In genomic region chr6:47034919-47035318, GRCh38 we compare ENCODE assay signal across 8 cellular contexts. TPM values are rescaled to one million over a fixed set of nuclear protein-coding genes. Genes with fewer than 3 reads are reported as not detected.
DNase-seq lines count a peak whose midpoint lies in the region; ATAC-seq, FAIRE-seq and TF ChIP-seq lines count a peak whose summit lies in the region.

No MANE protein-coding gene starts in this region.

- H3K9me2 ChIP-seq in GM23338 (ENCODE audit: insufficient read depth): no peaks in the 10 kb centered on the region

- H3F3A ChIP-seq in GM23338 (replicated peaks; ENCODE audit: low read depth): no peaks in the 10 kb centered on the region

- H3K4me1 ChIP-seq in GM23338 (ENCODE audit: insufficient read depth) (peaks cover 13% of the 10 kb centered on the region; the same call in 1 of the 2 replicates), H1 (replicated peaks in 1 of 4; ENCODE audit: control insufficient read depth in 3 of 4, insufficient read depth in 4 of 4, low read length in 3 of 4) (peaks cover 0 to 4% (median under 1%) of the 10 kb centered on the region in 4 experiments; a peak in 2 of 7 replicates), HepG2 (ENCODE audit: insufficient read depth, low read length) (no peaks in the 10 kb centered on the region)

- H2BK20ac ChIP-seq in H1 (ENCODE audit: low read length): no peak overlapping the region

- TF ChIP-seq RAD21 in H1 (IDR thresholded peaks at IDR 0.05 in 1 of 2, conservative IDR thresholded peaks at IDR 0.05 in 1 of 2; ENCODE audit: low read depth in 2 of 2, low read length in 2 of 2) (no peak), HepG2 (CRISPR knock-in tag; IDR thresholded peaks at IDR 0.05) (no peak)

- peaks cover under 1% of the 10 kb centered on the region for H3K27me3 Mint-ChIP-seq in GM23338 (ENCODE audit: insufficient read depth, low read depth, poor library complexity)

- H3K4me3 Mint-ChIP-seq in GM23338: no peak overlapping the region

- no peak overlapping the region for H2BK5ac ChIP-seq in H1 (ENCODE audit: low read depth, low read length)

- no peak overlapping the region for H4K5ac ChIP-seq in H1 (ENCODE audit: insufficient read length, low read depth, low read length)

- CTCF ChIA-PET in H1 (lab: Charles Lee; ENCODE audit: partially characterized antibody): interaction anchor here (0.7 to 3.0 kb wide), 8 partner anchors 9 to 258 kb away, joined by 3 to 20 read pairs (median 3); no protein-coding TSS in a partner anchor
- CTCF ChIA-PET in HepG2 (lab: Yijun Ruan, JAX; ENCODE audit: low intra/inter-chr PET ratio, low total read pairs): no interaction called here

- FAIRE-seq in H1 (lab: Jason Lieb, UNC): no peak
- no peak for FAIRE-seq in HepG2 (lab: Jason Lieb, UNC)

- H3K27me3 ChIP-seq in GM23338 (ENCODE audit: insufficient read depth) (no peaks in the 10 kb centered on the region), H1 (replicated peaks in 1 of 4; ENCODE audit: control insufficient read depth in 3 of 4, extremely low read depth in 1 of 4, insufficient read depth in 3 of 4, low read length in 3 of 4) (no peaks in the 10 kb centered on the region), HepG2 (ENCODE audit: control insufficient read depth in 1 of 2, insufficient read depth in 2 of 2, low read length in 2 of 2) (peaks cover 6 to 68% of the 10 kb centered on the region in 2 experiments; a peak in 4 of 5 replicates)

- no peak overlapping the region for H3K4me3 ChIP-seq in GM23338
- H3K4me3 ChIP-seq in H1 (ENCODE audit: extremely low read depth in 1 of 4, insufficient read depth in 2 of 4, low read depth in 3 of 4, low read length in 4 of 4): no peak overlapping the region; a peak in 1 of 8 replicates
- no peak overlapping the region for H3K4me3 ChIP-seq in HepG2 (replicated peaks in 1 of 3; ENCODE audit: insufficient read depth in 1 of 3, low read depth in 2 of 3, low read length in 3 of 3)

- no peak overlapping the region for H3K23ac ChIP-seq in H1 (ENCODE audit: insufficient read length)

- H3K36me3 ChIP-seq in GM23338 (ENCODE audit: insufficient read depth) (no peaks in the 10 kb centered on the region), H1 (ENCODE audit: control insufficient read depth in 2 of 4, insufficient read depth in 4 of 4, low read length in 3 of 4) (no peaks in the 10 kb centered on the region), HepG2 (replicated peaks in 1 of 2; ENCODE audit: control insufficient read depth in 1 of 2, insufficient read depth in 2 of 2, low read length in 2 of 2) (no peaks in the 10 kb centered on the region)

- no peaks in the 10 kb centered on the region for H3K79me1 ChIP-seq in H1 (ENCODE audit: low read depth, low read length)

- H4K91ac ChIP-seq in H1 (replicated peaks; ENCODE audit: insufficient read length, low read length): no peak overlapping the region

- 86% methylated on average over 6 of the region's 6 CpGs; no CpG with 5 or more reads in 1 of the 2 experiments for WGBS in H1 (ENCODE audit: extremely low coverage in 1 of 2, insufficient coverage in 1 of 2, insufficient read length in 1 of 2, insufficient replicate concordance in 2 of 2, low coverage in 1 of 2, low lambda C conversion rate in 2 of 2, missing lambda C conversion rate in 1 of 2), 2 experiments
- WGBS in HepG2 (ENCODE audit: low lambda C conversion rate): 9% methylated on average over 6 of the region's 6 CpGs

- peak; percentile 49 for ATAC-seq in GM23338
- ATAC-seq in HepG2: no peak
- no peak for ATAC-seq in HG02610 (IDR thresholded peaks at IDR 0.05; ENCODE audit: unreplicated experiment)

- H3K23me2 ChIP-seq in H1 (ENCODE audit: low read depth, low read length): no peaks in the 10 kb centered on the region

- BruUV-seq in HepG2 (replicated peaks; lab: Mats Ljungman, UMichigan): no TSS peak

- intact Hi-C loops in posterior vena cava (cut with DNase I): no loop called here
- intact Hi-C loops in HepG2 (cut with micrococcal nuclease; ENCODE audit: unreplicated experiment): no loop called here

- H2BK15ac ChIP-seq in H1 (ENCODE audit: low read length): no peak overlapping the region

- no peaks in the 10 kb centered on the region for H3K36me3 Mint-ChIP-seq in GM23338 (ENCODE audit: low read depth)

- in situ Hi-C loops in HepG2 (cut with HindIII; ENCODE audit: extremely low pct_ligation_motif_present, low pct_unique_long_range_greater_than_20kb): no loop called here

- H4K20me1 ChIP-seq in GM23338 (replicated peaks; ENCODE audit: insufficient read depth) (no peaks in the 10 kb centered on the region), H1 (replicated peaks in 1 of 2; ENCODE audit: control insufficient read depth in 1 of 2, insufficient read depth in 2 of 2, low read length in 2 of 2) (no peaks in the 10 kb centered on the region), HepG2 (ENCODE audit: insufficient read depth, low read length) (no peaks in the 10 kb centered on the region)

- H4K8ac ChIP-seq in H1 (ENCODE audit: extremely low read depth, insufficient read depth, low read length): no peak overlapping the region

- TF ChIP-seq EP300 in H1 (IDR thresholded peaks at IDR 0.05; ENCODE audit: borderline replicate concordance in 1 of 2, low read depth in 2 of 2, low read length in 2 of 2): no peak
- TF ChIP-seq EP300 in HepG2 (IDR thresholded peaks at IDR 0.05; ENCODE audit: low read depth in 2 of 2, low read length in 2 of 2): no peak
- TF ChIP-seq EP300 in HepG2 (CRISPR knock-in tag; IDR thresholded peaks at IDR 0.05; ENCODE audit: borderline replicate concordance): no peak

- no peak for TF ChIP-seq POLR2A in H1 (IDR thresholded peaks at IDR 0.05; ENCODE audit: control extremely low read depth in 1 of 2, low read depth in 2 of 2, low read length in 2 of 2)
- no peak for TF ChIP-seq POLR2A in HepG2 (IDR thresholded peaks at IDR 0.05; ENCODE audit: insufficient read depth in 1 of 2, low read depth in 2 of 2, low read length in 2 of 2)

- no peaks in the 10 kb centered on the region for H3K9me3 Mint-ChIP-seq in GM23338

- no peak overlapping the region for H3K14ac ChIP-seq in H1 (ENCODE audit: insufficient read length)

- no peak overlapping the region for H2BK120ac ChIP-seq in H1 (replicated peaks; ENCODE audit: low read depth, low read length)

- TF ChIP-seq CTCF in GM23338 (conservative IDR thresholded peaks at IDR 0.05; ENCODE audit: low read depth in 2 of 2) (no peak), H1 (IDR thresholded peaks at IDR 0.05; ENCODE audit: control extremely low read depth in 1 of 3, insufficient read depth in 1 of 3, low read depth in 1 of 3, low read length in 3 of 3) (no peak), HepG2 (CRISPR knock-in tag; IDR thresholded peaks at IDR 0.05) (no peak)

- H2BK12ac ChIP-seq in H1 (ENCODE audit: low read depth, low read length): no peak overlapping the region

- H3K27ac ChIP-seq in GM23338 (ENCODE audit: low read depth) (no peak overlapping the region), H1 (ENCODE audit: low read depth, low read length) (no peak overlapping the region), HepG2 (ENCODE audit: extremely low read length, insufficient read depth, low read length) (no peak overlapping the region)

- H3K4me2 ChIP-seq in GM23338 (no peak overlapping the region), H1 (ENCODE audit: insufficient read depth in 1 of 2, low read depth in 2 of 2, low read length in 2 of 2) (no peak overlapping the region), HepG2 (ENCODE audit: low read depth, low read length) (no peak overlapping the region)

- no peak overlapping the region for H3K4ac ChIP-seq in H1 (replicated peaks; ENCODE audit: insufficient read length, low read depth, low read length)

- no peak overlapping the region; the same call in 1 of the 2 replicates for H3K27ac Mint-ChIP-seq in GM23338

- no peak overlapping the region for H3K18ac ChIP-seq in H1 (ENCODE audit: extremely low read depth, low read length)

- POLR2A ChIA-PET in H1 (lab: Charles Lee; ENCODE audit: partially characterized antibody) (interaction anchor here (0.6 kb wide), 1 partner anchor 300 kb away, joined by 4 read pairs; no protein-coding TSS in a partner anchor), HepG2 (lab: Yijun Ruan, JAX) (interaction anchor here (0.7 kb wide), 1 partner anchor 12 kb away, joined by 3 read pairs; no protein-coding TSS in a partner anchor)

- no peak overlapping the region for H3K56ac ChIP-seq in H1 (replicated peaks; ENCODE audit: insufficient read length, low read depth, low read length)

- H3K79me2 ChIP-seq in GM23338 (replicated peaks; ENCODE audit: insufficient read depth) (no peaks in the 10 kb centered on the region), H1 (ENCODE audit: control insufficient read depth in 1 of 2, insufficient read depth in 2 of 2, low read length in 2 of 2) (no peaks in the 10 kb centered on the region), HepG2 (ENCODE audit: insufficient read depth, low read length) (no peaks in the 10 kb centered on the region)

- peak; percentile 35 for DNase-seq in GM23338 (ENCODE audit: low spot score)
- peak; percentile 76 for DNase-seq in NCI-H524 treated with DMSO at 0.1 percent for 48 hours (lab: John Stamatoyannopoulos, UW)
- DNase-seq in H1 (ENCODE audit: low read depth in 1 of 2, low spot score in 2 of 2): no peak
- DNase-seq in pons (ENCODE audit: low spot score): peak; percentile 52
- DNase-seq in posterior vena cava (ENCODE audit: low spot score): no peak
- no peak for DNase-seq in HepG2 (ENCODE audit: low spot score)
- DNase-seq in activated gamma-delta T cell treated with Interleukin-2 at 50 U/mL for 16 hours: no peak

- H2AFZ ChIP-seq in GM23338: peak overlapping the region; percentile 67
- H2AFZ ChIP-seq in H1 (ENCODE audit: low read length): peak overlapping the region; percentile 63; the same call in 1 of the 2 replicates
- H2AFZ ChIP-seq in HepG2 (ENCODE audit: low read length): no peak overlapping the region

- H3K4me1 Mint-ChIP-seq in GM23338: peaks cover 11% of the 10 kb centered on the region

- H2AK5ac ChIP-seq in H1 (ENCODE audit: low read depth, low read length): no peak overlapping the region

- H3K9me3 ChIP-seq in H1 (ENCODE audit: insufficient read depth in 2 of 2, low read depth in 1 of 2, low read length in 1 of 2): no peaks in the 10 kb centered on the region
- no peaks in the 10 kb centered on the region for H3K9me3 ChIP-seq in HepG2 (ENCODE audit: low read length)

- H3K9ac ChIP-seq in H1 (replicated peaks in 1 of 4; ENCODE audit: extremely low read depth in 1 of 4, low read depth in 3 of 4, low read length in 3 of 4) (no peak overlapping the region), HepG2 (ENCODE audit: insufficient read depth, low read depth, low read length) (no peak overlapping the region)

RNA-seq across cellular contexts. Expression of gene ADGRF1, which starts 7.2 kb away (rescaled TPM):
- not detected in 2 replicates for total RNA-seq in GM23338 (2014; rRNA removed; shearing (Covaris generic))
- polyA plus RNA-seq in GM23338 (2016; fragmentation: Nextera tagmentation; extraction: Ambion mirVana) (not detected in 2 replicates), H1 (2011; rRNA removed) (not detected in 2 replicates), HepG2 (2011; rRNA removed) (not detected in 2 replicates)
- not detected in 2 replicates for total RNA-seq in H1 (2021; fragmentation: NEBNext Ultra II Directional; extraction: Animal tissue kit (Norgen Biotek cat#: 25700))
- polyA plus RNA-seq in H1 (2011; cell fraction: cytosol; rRNA removed): not detected
- polyA plus RNA-seq in H1 (2011; cell fraction: nucleus; rRNA removed): not detected
- not detected in 4 replicates for polyA plus RNA-seq in H1 (2012, experiment 1 of 2)
- not detected for polyA plus RNA-seq in H1 (2012, experiment 2 of 2)
- polyA plus RNA-seq in H1 (2013, experiment 1 of 2): not detected
- polyA plus RNA-seq in H1 (2013, experiment 2 of 2): not detected
- 0.06 TPM in 1 of 2 replicates, not detected in the other for polyA minus RNA-seq in H1 (2011; rRNA and poly(A)+ RNA removed)
- not detected for polyA minus RNA-seq in H1 (2011; cell fraction: cytosol; rRNA and poly(A)+ RNA removed)
- not detected for polyA minus RNA-seq in H1 (2011; cell fraction: nucleus; rRNA and poly(A)+ RNA removed)
- total RNA-seq in posterior vena cava (not detected), HepG2 (2016; rRNA removed; fragmentation: Illumina TruSeq; extraction: Trizol) (not detected in 2 replicates)
- not detected in 2 replicates for total RNA-seq in HepG2 (2016; cell fraction: cytosol; rRNA removed; fragmentation: Illumina TruSeq; extraction: Trizol; ENCODE audit: low read depth)
- not detected in 2 replicates for total RNA-seq in HepG2 (2016; cell fraction: insoluble cytoplasmic fraction; rRNA removed; fragmentation: Illumina TruSeq; extraction: Trizol)
- total RNA-seq in HepG2 (2016; cell fraction: membrane; rRNA removed; fragmentation: Illumina TruSeq; extraction: Trizol): not detected in 2 replicates
- total RNA-seq in HepG2 (2016; cell fraction: nucleus; rRNA removed; fragmentation: Illumina TruSeq; extraction: Trizol): not detected in 2 replicates
- 0.03 TPM in 1 of 2 replicates, not detected in the other for polyA plus RNA-seq in HepG2 (2011; cell fraction: cytosol; rRNA removed)
- not detected in 2 replicates for polyA plus RNA-seq in HepG2 (2011; cell fraction: nucleus; rRNA removed)
- polyA plus RNA-seq in HepG2 (2012): not detected in 2 replicates
- not detected in 2 replicates for polyA plus RNA-seq in HepG2 (2016; cell fraction: cytosol; fragmentation: Illumina TruSeq; extraction: Trizol; ENCODE audit: low read depth)
- not detected in 2 replicates for polyA plus RNA-seq in HepG2 (2016; cell fraction: insoluble cytoplasmic fraction; fragmentation: Illumina TruSeq; extraction: Trizol; ENCODE audit: low read depth)
- polyA plus RNA-seq in HepG2 (2016; cell fraction: membrane; fragmentation: Illumina TruSeq; extraction: Trizol; ENCODE audit: low read depth): not detected in 2 replicates
- not detected in 2 replicates for polyA plus RNA-seq in HepG2 (2016; cell fraction: nucleus; fragmentation: Illumina TruSeq; extraction: Trizol; ENCODE audit: insufficient read depth, low read depth)
- polyA minus RNA-seq in HepG2 (2011; rRNA and poly(A)+ RNA removed; ENCODE audit: low replicate concordance): not detected in 2 replicates
- polyA minus RNA-seq in HepG2 (2011; cell fraction: cytosol; rRNA and poly(A)+ RNA removed): not detected in 2 replicates
- polyA minus RNA-seq in HepG2 (2011; cell fraction: nucleus; rRNA and poly(A)+ RNA removed): not detected in 2 replicates

Comparison
In these comparisons a context has a peak if more than half of its experiments do, and no peak if none do; other contexts are left out.
1. DNase-seq: peak in GM23338 (single experiment), NCI-H524 treated with DMSO at 0.1 percent for 48 hours (single experiment) and pons (single experiment); none in H1 (0 of 2), posterior vena cava (single experiment), HepG2 (single experiment) and activated gamma-delta T cell treated with Interleukin-2 at 50 U/mL for 16 hours (single experiment).